Comparison of ENCODE assay signal across 10 cellular contexts in the genomic region with DNA sequence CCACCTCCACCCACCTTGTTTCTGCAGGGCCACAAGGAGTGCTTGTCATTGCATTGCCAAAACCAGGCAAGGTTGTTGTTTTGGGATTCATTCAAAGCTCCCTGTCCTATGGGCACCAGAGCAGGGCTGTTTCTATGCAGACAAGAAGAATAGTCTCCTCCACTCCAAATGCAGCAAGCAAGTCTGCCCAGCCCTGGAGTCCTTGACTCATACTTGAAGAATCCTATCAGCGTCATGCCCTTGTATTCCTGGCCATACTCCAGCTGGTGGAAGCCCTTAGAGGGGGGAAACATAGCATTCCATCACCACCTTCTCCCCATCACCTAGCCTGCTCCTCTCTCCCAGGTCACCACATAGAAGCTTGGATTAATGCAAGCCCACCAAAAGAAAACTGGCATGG.
A peak's percentile ranks its signal among the peaks of the same experiment; 100 is the strongest.
DNase-seq lines count a peak whose midpoint lies in the region; ATAC-seq and TF ChIP-seq lines count a peak whose summit lies in the region.
"Had no signal": no experiment of that assay in that cellular context is flagged by ENCODE, and none has a peak within 500 bp of the region (broad histone marks: within the 10 kb centered on the region; RNA-seq: fewer than 3 reads in every experiment).

No MANE protein-coding gene starts in this region.

- H2BK120ac ChIP-seq in mesenchymal stem cell (ENCODE audit: low read depth, low read length), result no peak overlapping the region

- TF ChIP-seq RAD21 in Ishikawa (IDR thresholded peaks at IDR 0.05; ENCODE audit: low read depth), result peak; percentile 1; the same call in 1 of the 2 replicates

- no peaks in the 10 kb centered on the region for H3K9me3 Mint-ChIP-seq in Calu3 (ENCODE audit: low read depth, unreplicated experiment)
- H3K9me3 Mint-ChIP-seq in osteocyte (ENCODE audit: unreplicated experiment), result no peaks in the 10 kb centered on the region

- H3K4me3 Mint-ChIP-seq in Calu3 (ENCODE audit: low read depth, unreplicated experiment) (peak overlapping the region; percentile 73), osteocyte (ENCODE audit: unreplicated experiment) (no peak overlapping the region)
- H3K4me3 Mint-ChIP-seq: activated CD8-positive, alpha-beta T cell treated with anti-CD3 and anti-CD28 coated beads, Interleukin-2, amount 10 ng/mL, durations not matched to agents 7 days and 5 days; stimulated activated memory B cell treated with anti-CD40 and anti-IgM and Interleukin-4, amounts not matched to agents 10 μg/mL and 1 μg/mL and 100 μg/mL, for 72 hours had no signal

- peak; percentile 45 for DNase-seq in Calu3
- DNase-seq in cardiac fibroblast (ENCODE audit: low read depth in 2 of 2), result peak; percentile 80 to 85
- peak; percentile 79 for DNase-seq in mesenchymal stem cell
- DNase-seq in effector memory CD4-positive, alpha-beta T cell, result no peak
- no peak for DNase-seq in osteocyte (ENCODE audit: extremely low spot score, unreplicated experiment)
- DNase-seq: activated CD8-positive, alpha-beta T cell treated with anti-CD3 and anti-CD28 coated beads, Interleukin-2, amount 10 ng/mL, durations not matched to agents 7 days and 5 days had no signal

- H3K36me3 Mint-ChIP-seq in Calu3 (ENCODE audit: insufficient read depth, unreplicated experiment) (peaks cover 5% of the 10 kb centered on the region), osteocyte (ENCODE audit: unreplicated experiment) (no peaks in the 10 kb centered on the region)
- H3K36me3 Mint-ChIP-seq: stimulated activated memory B cell treated with anti-CD40 and anti-IgM and Interleukin-4, amounts not matched to agents 10 μg/mL and 1 μg/mL and 100 μg/mL, for 72 hours had no signal

- H3K27ac Mint-ChIP-seq in Calu3 (ENCODE audit: unreplicated experiment) (no peak overlapping the region), osteocyte (ENCODE audit: unreplicated experiment) (no peak overlapping the region)
- H3K27ac Mint-ChIP-seq: activated CD8-positive, alpha-beta T cell treated with anti-CD3 and anti-CD28 coated beads, Interleukin-2, amount 10 ng/mL, durations not matched to agents 7 days and 5 days had no signal

- no peak overlapping the region for H2BK12ac ChIP-seq in mesenchymal stem cell (ENCODE audit: low read length in 2 of 2)

- CTCF ChIA-PET in Calu3 (lab: Charles Lee), result interaction anchor here (0.7 to 1.2 kb wide), 2 partner anchors 9 to 777 kb away, joined by 3 to 4 read pairs; no protein-coding TSS in a partner anchor

- H3K36me3 ChIP-seq in mesenchymal stem cell (ENCODE audit: control insufficient read depth in 1 of 2, insufficient read depth in 2 of 2, low read depth in 1 of 2, low read length in 2 of 2), result no peaks in the 10 kb centered on the region
- no peaks in the 10 kb centered on the region for H3K36me3 ChIP-seq in effector memory CD4-positive, alpha-beta T cell (ENCODE audit: control insufficient read depth, insufficient read depth, low read length)

- no peak overlapping the region for H2BK15ac ChIP-seq in mesenchymal stem cell (ENCODE audit: low read depth, poor library complexity, severe bottlenecking)

- intact Hi-C loops in Calu3 (cut with micrococcal nuclease; ENCODE audit: unreplicated experiment), result no loop called here

- no peak overlapping the region for H2BK5ac ChIP-seq in mesenchymal stem cell (ENCODE audit: low read depth, low read length, poor library complexity, severe bottlenecking)

- H3K4ac ChIP-seq in mesenchymal stem cell (ENCODE audit: low read depth in 1 of 2, low read length in 2 of 2), result no peak overlapping the region

- 7% methylated on average over 1 of the region's 1 CpG for WGBS in mesenchymal stem cell

- BruUV-seq in Calu3 (replicated peaks; lab: Mats Ljungman, UMichigan), result no TSS peak

- H4K8ac ChIP-seq in mesenchymal stem cell (ENCODE audit: low read length), result no peak overlapping the region

- H3K4me2 ChIP-seq in mesenchymal stem cell (ENCODE audit: low read length, poor library complexity, severe bottlenecking), result no peak overlapping the region

- H3K27ac ChIP-seq in mesenchymal stem cell (ENCODE audit: low read length, poor library complexity, severe bottlenecking), result no peak overlapping the region
- H3K27ac ChIP-seq in effector memory CD4-positive, alpha-beta T cell (ENCODE audit: insufficient read depth, low read length, poor library complexity, severe bottlenecking), result no peak overlapping the region

- ATAC-seq in HG03280 (IDR thresholded peaks at IDR 0.05; ENCODE audit: unreplicated experiment) (no peak), HG03571 (IDR thresholded peaks at IDR 0.05; ENCODE audit: unreplicated experiment) (no peak)
- ATAC-seq: activated CD8-positive, alpha-beta T cell treated with anti-CD3 and anti-CD28 coated beads, Interleukin-2, amount 10 ng/mL, durations not matched to agents 7 days and 5 days had no signal

- H3K9me3 ChIP-seq in mesenchymal stem cell (ENCODE audit: control insufficient read depth, low read length), result no peaks in the 10 kb centered on the region
- H3K9me3 ChIP-seq in effector memory CD4-positive, alpha-beta T cell (ENCODE audit: control insufficient read depth, low read length), result no peaks in the 10 kb centered on the region

- no peaks in the 10 kb centered on the region for H3K79me1 ChIP-seq in mesenchymal stem cell (replicated peaks; ENCODE audit: low read length, poor library complexity, severe bottlenecking)

- H3K27me3 ChIP-seq in mesenchymal stem cell (ENCODE audit: control insufficient read depth in 1 of 2, insufficient read depth in 1 of 2, low read length in 2 of 2), result peaks cover 19 to 27% of the 10 kb centered on the region in 2 experiments
- no peaks in the 10 kb centered on the region for H3K27me3 ChIP-seq in effector memory CD4-positive, alpha-beta T cell (replicated peaks; ENCODE audit: control insufficient read depth, insufficient read depth, low read length, poor library complexity, severe bottlenecking)

- H2AFZ ChIP-seq in mesenchymal stem cell (ENCODE audit: low read depth, low read length), result no peak overlapping the region

- no peak overlapping the region for H3K18ac ChIP-seq in mesenchymal stem cell (ENCODE audit: low read depth in 1 of 2, low read length in 2 of 2)

- peaks cover 11% of the 10 kb centered on the region for H3K4me1 ChIP-seq in mesenchymal stem cell (ENCODE audit: control insufficient read depth, insufficient read depth, low read depth, low read length)
- no peaks in the 10 kb centered on the region for H3K4me1 ChIP-seq in effector memory CD4-positive, alpha-beta T cell (ENCODE audit: control insufficient read depth, insufficient read depth, low read length, poor library complexity, severe bottlenecking)

- H3K23ac ChIP-seq in mesenchymal stem cell (ENCODE audit: low read length in 2 of 2), result no peak overlapping the region

- no peak overlapping the region for H3K14ac ChIP-seq in mesenchymal stem cell (ENCODE audit: low read length in 2 of 2)

- peaks cover 22% of the 10 kb centered on the region for H3K4me1 Mint-ChIP-seq in Calu3 (ENCODE audit: low read depth, unreplicated experiment)
- peaks cover 8% of the 10 kb centered on the region for H3K4me1 Mint-ChIP-seq in osteocyte (ENCODE audit: unreplicated experiment)

- H3K9ac ChIP-seq in mesenchymal stem cell (ENCODE audit: low read length), result no peak overlapping the region

- H3K27me3 Mint-ChIP-seq in Calu3 (ENCODE audit: unreplicated experiment) (peaks cover 15% of the 10 kb centered on the region), osteocyte (ENCODE audit: unreplicated experiment) (peaks cover 12% of the 10 kb centered on the region)

- no peak overlapping the region for H3K4me3 ChIP-seq in cardiac fibroblast (replicated peaks in 1 of 2; ENCODE audit: low read depth in 2 of 2, low read length in 2 of 2)
- no peak overlapping the region for H3K4me3 ChIP-seq in mesenchymal stem cell (ENCODE audit: insufficient read depth in 1 of 2, low read depth in 1 of 2, low read length in 2 of 2)
- no peak overlapping the region for H3K4me3 ChIP-seq in effector memory CD4-positive, alpha-beta T cell (ENCODE audit: insufficient read depth, low read depth, low read length, poor library complexity, severe bottlenecking)

- no peak overlapping the region for H4K91ac ChIP-seq in mesenchymal stem cell (ENCODE audit: low read length)

- TF ChIP-seq CTCF in Calu3 (IDR thresholded peaks at IDR 0.05; ENCODE audit: unreplicated experiment), result no peak
- no peak for TF ChIP-seq CTCF in cardiac fibroblast (IDR thresholded peaks at IDR 0.05; ENCODE audit: low read depth, low read length)
- no peak for TF ChIP-seq CTCF in osteocyte (IDR thresholded peaks at IDR 0.05)

- peak; percentile 85 for TF ChIP-seq EP300 in Ishikawa (IDR thresholded peaks at IDR 0.05; ENCODE audit: borderline replicate concordance)

- H2AK5ac ChIP-seq in mesenchymal stem cell (ENCODE audit: low read length, severe bottlenecking), result no peak overlapping the region

TF ChIP-seq in Ishikawa, 13 proteins besides CTCF, POLR2A, EP300 and RAD21 (continues in another document):
- TF ChIP-seq NFIC (IDR thresholded peaks at IDR 0.05), result peak; percentile 92
- peak; percentile 16; the same call in 1 of the 2 replicates for TF ChIP-seq CEBPB (IDR thresholded peaks at IDR 0.05)
- peak; percentile 51; the same call in 1 of the 2 replicates for TF ChIP-seq FOXM1 (IDR thresholded peaks at IDR 0.05; ENCODE audit: borderline replicate concordance, low read depth)
- TF ChIP-seq CREB1 (IDR thresholded peaks at IDR 0.05; ENCODE audit: low read depth), result no peak
- TF ChIP-seq, protein P1, sequence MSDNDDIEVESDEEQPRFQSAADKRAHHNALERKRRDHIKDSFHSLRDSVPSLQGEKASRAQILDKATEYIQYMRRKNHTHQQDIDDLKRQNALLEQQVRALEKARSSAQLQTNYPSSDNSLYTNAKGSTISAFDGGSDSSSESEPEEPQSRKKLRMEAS (IDR thresholded peaks at IDR 0.05), result peak; percentile 53; the same call in 1 of the 2 replicates
- no peak for TF ChIP-seq YY1 (IDR thresholded peaks at IDR 0.05; ENCODE audit: low read depth)
- peak; percentile 15; the same call in 1 of the 2 replicates for TF ChIP-seq ZBTB7A (IDR thresholded peaks at IDR 0.05; ENCODE audit: low read depth)
- TF ChIP-seq, protein P2, sequence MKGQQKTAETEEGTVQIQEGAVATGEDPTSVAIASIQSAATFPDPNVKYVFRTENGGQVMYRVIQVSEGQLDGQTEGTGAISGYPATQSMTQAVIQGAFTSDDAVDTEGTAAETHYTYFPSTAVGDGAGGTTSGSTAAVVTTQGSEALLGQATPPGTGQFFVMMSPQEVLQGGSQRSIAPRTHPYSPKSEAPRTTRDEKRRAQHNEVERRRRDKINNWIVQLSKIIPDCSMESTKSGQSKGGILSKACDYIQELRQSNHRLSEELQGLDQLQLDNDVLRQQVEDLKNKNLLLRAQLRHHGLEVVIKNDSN (IDR thresholded peaks at IDR 0.05), result no peak
- peak; percentile 87 for TF ChIP-seq TEAD4 (IDR thresholded peaks at IDR 0.05)
- no peak for TF ChIP-seq TAF1 (IDR thresholded peaks at IDR 0.05; ENCODE audit: low read depth)

Comparison
In these comparisons a context has a peak if more than half of its experiments do, and no peak if none do; other contexts are left out.
1. DNase-seq: peak in Calu3 (single experiment), cardiac fibroblast (2 of 2) and mesenchymal stem cell (single experiment); none in effector memory CD4-positive, alpha-beta T cell (0 of 3) and osteocyte (single experiment).